In the genomic region with DNA sequence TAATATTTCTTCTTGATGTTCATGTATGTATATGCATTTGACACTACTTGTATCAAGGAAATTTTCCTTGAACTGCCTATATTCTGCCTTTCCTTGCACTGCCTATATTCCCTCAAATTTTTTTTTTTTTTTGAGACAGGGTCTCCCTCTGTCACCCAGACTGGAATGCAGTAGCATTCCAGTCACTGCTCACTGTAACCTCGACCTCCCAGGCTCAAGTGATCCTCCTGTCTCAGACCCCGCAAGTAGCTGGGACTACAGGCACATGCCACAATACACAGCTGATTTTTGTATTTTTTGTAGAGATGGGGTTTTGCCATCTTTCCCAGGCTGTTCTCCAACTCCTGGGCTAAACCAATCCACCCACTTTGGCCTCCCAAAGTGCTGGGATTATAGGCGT, we compare ENCODE assay signal across 1 cellular context.
TF ChIP-seq lines count a peak whose summit lies in the region.

No MANE protein-coding gene starts in this region.

TF ChIP-seq in GM12878, 131 proteins besides CTCF, POLR2A, EP300 and RAD21:
- no peak for TF ChIP-seq JUNB (IDR thresholded peaks at IDR 0.05)
- no peak for TF ChIP-seq SP1 (IDR thresholded peaks at IDR 0.05; ENCODE audit: low read depth, low read length)
- no peak for TF ChIP-seq STAT1 (conservative IDR thresholded peaks at IDR 0.05)
- no peak for TF ChIP-seq CHD4 (IDR thresholded peaks at IDR 0.05)
- TF ChIP-seq, protein P1, sequence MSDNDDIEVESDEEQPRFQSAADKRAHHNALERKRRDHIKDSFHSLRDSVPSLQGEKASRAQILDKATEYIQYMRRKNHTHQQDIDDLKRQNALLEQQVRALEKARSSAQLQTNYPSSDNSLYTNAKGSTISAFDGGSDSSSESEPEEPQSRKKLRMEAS (IDR thresholded peaks at IDR 0.05; ENCODE audit: low read depth, low read length): no peak
- TF ChIP-seq POLR2AphosphoS2 (IDR thresholded peaks at IDR 0.05; ENCODE audit: low read depth, low read length): no peak
- no peak for TF ChIP-seq SKIL (IDR thresholded peaks at IDR 0.05; ENCODE audit: low read depth, poor library complexity, severe bottlenecking)
- TF ChIP-seq, protein P2, sequence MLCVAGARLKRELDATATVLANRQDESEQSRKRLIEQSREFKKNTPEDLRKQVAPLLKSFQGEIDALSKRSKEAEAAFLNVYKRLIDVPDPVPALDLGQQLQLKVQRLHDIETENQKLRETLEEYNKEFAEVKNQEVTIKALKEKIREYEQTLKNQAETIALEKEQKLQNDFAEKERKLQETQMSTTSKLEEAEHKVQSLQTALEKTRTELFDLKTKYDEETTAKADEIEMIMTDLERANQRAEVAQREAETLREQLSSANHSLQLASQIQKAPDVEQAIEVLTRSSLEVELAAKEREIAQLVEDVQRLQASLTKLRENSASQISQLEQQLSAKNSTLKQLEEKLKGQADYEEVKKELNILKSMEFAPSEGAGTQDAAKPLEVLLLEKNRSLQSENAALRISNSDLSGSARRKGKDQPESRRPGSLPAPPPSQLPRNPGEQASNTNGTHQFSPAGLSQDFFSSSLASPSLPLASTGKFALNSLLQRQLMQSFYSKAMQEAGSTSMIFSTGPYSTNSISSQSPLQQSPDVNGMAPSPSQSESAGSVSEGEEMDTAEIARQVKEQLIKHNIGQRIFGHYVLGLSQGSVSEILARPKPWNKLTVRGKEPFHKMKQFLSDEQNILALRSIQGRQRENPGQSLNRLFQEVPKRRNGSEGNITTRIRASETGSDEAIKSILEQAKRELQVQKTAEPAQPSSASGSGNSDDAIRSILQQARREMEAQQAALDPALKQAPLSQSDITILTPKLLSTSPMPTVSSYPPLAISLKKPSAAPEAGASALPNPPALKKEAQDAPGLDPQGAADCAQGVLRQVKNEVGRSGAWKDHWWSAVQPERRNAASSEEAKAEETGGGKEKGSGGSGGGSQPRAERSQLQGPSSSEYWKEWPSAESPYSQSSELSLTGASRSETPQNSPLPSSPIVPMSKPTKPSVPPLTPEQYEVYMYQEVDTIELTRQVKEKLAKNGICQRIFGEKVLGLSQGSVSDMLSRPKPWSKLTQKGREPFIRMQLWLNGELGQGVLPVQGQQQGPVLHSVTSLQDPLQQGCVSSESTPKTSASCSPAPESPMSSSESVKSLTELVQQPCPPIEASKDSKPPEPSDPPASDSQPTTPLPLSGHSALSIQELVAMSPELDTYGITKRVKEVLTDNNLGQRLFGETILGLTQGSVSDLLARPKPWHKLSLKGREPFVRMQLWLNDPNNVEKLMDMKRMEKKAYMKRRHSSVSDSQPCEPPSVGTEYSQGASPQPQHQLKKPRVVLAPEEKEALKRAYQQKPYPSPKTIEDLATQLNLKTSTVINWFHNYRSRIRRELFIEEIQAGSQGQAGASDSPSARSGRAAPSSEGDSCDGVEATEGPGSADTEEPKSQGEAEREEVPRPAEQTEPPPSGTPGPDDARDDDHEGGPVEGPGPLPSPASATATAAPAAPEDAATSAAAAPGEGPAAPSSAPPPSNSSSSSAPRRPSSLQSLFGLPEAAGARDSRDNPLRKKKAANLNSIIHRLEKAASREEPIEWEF (IDR thresholded peaks at IDR 0.05; ENCODE audit: insufficient replicate concordance, low read depth, low read length): no peak
- no peak for TF ChIP-seq ZNF217 (IDR thresholded peaks at IDR 0.05)
TF ChIP-seq in GM12878: peak in this region for 0.
